Comparison of ENCODE assay signal across 27 cellular contexts in the genomic region with DNA sequence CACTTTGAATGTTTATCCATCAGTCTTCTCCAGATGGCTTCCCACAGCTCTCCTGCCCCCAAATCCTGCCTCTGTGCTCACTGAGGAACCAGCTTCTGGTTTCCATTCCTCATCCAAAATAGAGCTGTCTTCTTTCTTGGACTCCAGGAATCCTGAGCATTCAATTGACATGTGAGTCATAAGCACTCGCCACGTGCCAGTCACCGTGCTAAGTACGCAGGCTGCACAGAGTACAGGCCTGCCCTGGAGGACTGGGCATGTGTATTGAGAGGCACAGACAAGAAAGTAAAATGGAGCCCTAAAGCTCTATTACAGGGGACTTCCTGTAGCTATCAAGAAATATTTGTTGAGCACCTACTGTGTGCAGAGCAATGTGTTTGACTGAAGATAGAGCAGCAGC. TPM values are rescaled to one million over a fixed set of nuclear protein-coding genes. Genes with fewer than 3 reads are reported as not detected.
"Had no signal": no experiment of that assay in that cellular context is flagged by ENCODE, and none has a peak within 500 bp of the region (broad histone marks: within the 10 kb centered on the region; RNA-seq: fewer than 3 reads in every experiment).

No MANE protein-coding gene starts in this region.

- H3K36me3 Mint-ChIP-seq: activated naive CD8-positive, alpha-beta T cell treated with anti-CD3 and anti-CD28 coated beads for 36 hours; immature natural killer cell; natural killer cell treated with Interleukin-12 subunit alpha and Interleukin-12 subunit beta and Interleukin-15 and Interleukin-18, amount 100 ng/mL, for 72 hours had no signal

- ATAC-seq: activated CD4-positive, alpha-beta T cell treated with anti-CD3 and anti-CD28 coated beads for 36 hours; activated T-cell treated with anti-CD3 and anti-CD28 coated beads, Interleukin-2, amount 50 U/mL, for 4 hours; left ventricle myocardium superior; natural killer cell treated with Interleukin-12 subunit alpha and Interleukin-12 subunit beta and Interleukin-15 and Interleukin-18, amount 100 ng/mL, for 72 hours; stimulated activated naive CD8-positive, alpha-beta T cell treated with anti-CD3 and anti-CD28 coated beads, Interleukin-15, Interleukin-2, amounts not matched to agents 100 U/mL and 50 U/mL, for 24 hours; upper lobe of right lung had no signal

- H3K9me3 Mint-ChIP-seq: activated B cell treated with CpG ODN at 0.5 μM for 24 hours; activated T-cell treated with anti-CD3 and anti-CD28 coated beads, Interleukin-2, amount 50 U/mL, for 4 hours; immature natural killer cell; natural killer cell treated with Interleukin-12 subunit alpha and Interleukin-12 subunit beta and Interleukin-15 and Interleukin-18, amount 100 ng/mL, for 72 hours had no signal

- H3K79me2 ChIP-seq: hepatocyte had no signal

- H2AFZ ChIP-seq: hepatocyte had no signal

- H3K4me3 Mint-ChIP-seq: activated B cell treated with CpG ODN at 0.5 μM for 24 hours; activated CD4-positive, alpha-beta T cell treated with anti-CD3 and anti-CD28 coated beads for 36 hours; activated naive CD8-positive, alpha-beta T cell treated with anti-CD3 and anti-CD28 coated beads for 36 hours; activated T-cell treated with anti-CD3 and anti-CD28 coated beads, Interleukin-2, amount 50 U/mL, for 4 hours; immature natural killer cell; natural killer cell treated with Interleukin-12 subunit alpha and Interleukin-12 subunit beta and Interleukin-15 and Interleukin-18, amount 100 ng/mL, for 72 hours; T-helper 1 cell treated with Interleukin-12 subunit alpha and Interleukin-12 subunit beta and Interleukin-4 antibody, amounts not matched to agents 30 μg/mL and 1 μg/mL, for 36 hours had no signal

- H3K27ac Mint-ChIP-seq: activated B cell treated with CpG ODN at 0.5 μM for 24 hours; activated CD4-positive, alpha-beta T cell treated with anti-CD3 and anti-CD28 coated beads for 36 hours; activated naive CD8-positive, alpha-beta T cell treated with anti-CD3 and anti-CD28 coated beads for 36 hours; immature natural killer cell; natural killer cell treated with Interleukin-12 subunit alpha and Interleukin-12 subunit beta and Interleukin-15 and Interleukin-18, amount 100 ng/mL, for 72 hours; progenitor cell of endocrine pancreas; T-helper 1 cell treated with Interleukin-12 subunit alpha and Interleukin-12 subunit beta and Interleukin-4 antibody, amounts not matched to agents 30 μg/mL and 1 μg/mL, for 36 hours had no signal

- H3K27ac ChIP-seq: coronary artery, hepatocyte, spleen, upper lobe of right lung had no signal

- DNase-seq: activated B cell treated with CpG ODN at 0.5 μM for 24 hours; activated CD4-positive, alpha-beta T cell treated with anti-CD3 and anti-CD28 coated beads for 36 hours; activated CD4-positive, alpha-beta T cell treated with anti-CD3 and anti-CD28 coated beads, Interleukin-2, amount 50 U/mL, for 4 hours; activated CD8-positive, alpha-beta memory T cell treated with anti-CD3 and anti-CD28 coated beads, Interleukin-2, amount 50 U/mL, for 48 hours; activated naive CD4-positive, alpha-beta T cell treated with Interleukin-2 at 50 U/mL for 16 hours; activated naive CD8-positive, alpha-beta T cell treated with anti-CD3 and anti-CD28 coated beads for 36 hours; activated T-cell treated with anti-CD3 and anti-CD28 coated beads, Interleukin-2, amount 50 U/mL, for 4 hours; cerebellar nuclear complex; glutamatergic neuron; immature natural killer cell; left ventricle myocardium superior; retina; spleen; stimulated activated CD4-positive, alpha-beta T cell treated with anti-CD3 and anti-CD28 coated beads, Interleukin-4, amount 100 ng/mL, for 24 hours; stimulated activated naive CD8-positive, alpha-beta T cell treated with anti-CD3 and anti-CD28 coated beads, Interleukin-15, Interleukin-2, amounts not matched to agents 100 U/mL and 50 U/mL, for 24 hours; T1000; upper lobe of right lung had no signal

- H3K9me3 ChIP-seq: upper lobe of right lung had no signal

- H3K4me1 ChIP-seq: spleen, upper lobe of right lung had no signal

- H3K4me1 Mint-ChIP-seq: activated B cell treated with CpG ODN at 0.5 μM for 24 hours; activated CD4-positive, alpha-beta T cell treated with anti-CD3 and anti-CD28 coated beads for 36 hours; activated naive CD8-positive, alpha-beta T cell treated with anti-CD3 and anti-CD28 coated beads for 36 hours; immature natural killer cell had no signal

- H3K27me3 ChIP-seq: spleen, upper lobe of right lung had no signal

- H3K4me3 ChIP-seq: coronary artery, hepatocyte, spleen, upper lobe of right lung had no signal

- H3K4me2 ChIP-seq: hepatocyte had no signal

- H3K36me3 ChIP-seq: spleen, upper lobe of right lung had no signal

RNA-seq across cellular contexts. Expression of a gene that starts 39.7 kb away (rescaled TPM):
- total RNA-seq: activated B cell treated with CpG ODN at 0.5 μM for 24 hours; activated CD4-positive, alpha-beta T cell treated with anti-CD3 and anti-CD28 coated beads for 36 hours; activated CD8-positive, alpha-beta memory T cell treated with anti-CD3 and anti-CD28 coated beads for 36 hours; activated naive CD8-positive, alpha-beta T cell treated with anti-CD3 and anti-CD28 coated beads for 36 hours; activated T-cell treated with anti-CD3 and anti-CD28 coated beads, Interleukin-2, amount 50 U/mL, for 4 hours; fibroblast of lung; left ventricle myocardium superior; mammary epithelial cell; osteocyte; subcutaneous adipose tissue; upper lobe of right lung had no signal
- polyA plus RNA-seq: fibroblast of lung, mammary epithelial cell had no signal
